Comparison of ENCODE assay signal across 8 cellular contexts in genomic region chr19:53867225-53868090, GRCh38.
DNase-seq lines count a peak whose midpoint lies in the region; ATAC-seq and TF ChIP-seq lines count a peak whose summit lies in the region.

TSS of gene MYADM (plus strand) at chr19:53867883. CDS start at chr19:53873530, 5,647 bp downstream.

- no peaks in the 10 kb centered on the region for H4K20me1 ChIP-seq in MM.1S (ENCODE audit: insufficient read depth, low read length)

- H3K27me3 ChIP-seq in MM.1S (replicated peaks; ENCODE audit: insufficient read depth, low read length), result 0 out of 2 replicates have a peak, but pooled peaks cover 5% of the 10 kb centered on the region

- no peaks in the 10 kb centered on the region for H3F3A ChIP-seq in MM.1S (ENCODE audit: insufficient read depth, low read length)

- H2AFZ ChIP-seq in MM.1S (ENCODE audit: low read length), result no peak within 1 kb of the TSS

- no peaks in the 10 kb centered on the region for H3K36me3 ChIP-seq in MM.1S (replicated peaks; ENCODE audit: insufficient read depth, low read length)

- H3K27ac ChIP-seq in coronary artery (peak within 1 kb of the TSS; percentile 98 to 99), MM.1S (ENCODE audit: low read length) (no peak within 1 kb of the TSS)

- H3K4me3 ChIP-seq in coronary artery (peak within 1 kb of the TSS; percentile 96), MM.1S (ENCODE audit: low read length) (no peak within 1 kb of the TSS)

- peak; percentile 99 for DNase-seq in NCI-H226
- DNase-seq in activated CD4-positive, alpha-beta T cell treated with anti-CD3 and anti-CD28 coated beads, Interleukin-2, amount 50 U/mL, for 1 hour, result peak; percentile 100
- peak; percentile 100 for DNase-seq in coronary artery (ENCODE audit: low spot score)
- peak; percentile 99 for DNase-seq in kidney tubule cell (ENCODE audit: low spot score)
- DNase-seq in stimulated activated CD4-positive, alpha-beta T cell treated with anti-CD3 and anti-CD28 coated beads, Interleukin-15, amount 100 ng/mL, for 48 hours (ENCODE audit: low read depth in 2 of 2), result peak; percentile 97 to 99
- no peak for DNase-seq in MM.1S

- no peak within 1 kb of the TSS for H3K4me2 ChIP-seq in MM.1S (ENCODE audit: low read depth, low read length)

- H3K9me2 ChIP-seq in MM.1S (replicated peaks; ENCODE audit: insufficient read depth, low read length), result no peaks in the 10 kb centered on the region

- H3K79me2 ChIP-seq in MM.1S (ENCODE audit: low read length), result no peaks in the 10 kb centered on the region

- H3K9me3 ChIP-seq in MM.1S (replicated peaks; ENCODE audit: insufficient read depth, low read length), result no peaks in the 10 kb centered on the region

- no peak for TF ChIP-seq CTCF in coronary artery (IDR thresholded peaks at IDR 0.05)
- TF ChIP-seq CTCF in MM.1S (IDR thresholded peaks at IDR 0.05; ENCODE audit: low read length), result no peak

- ATAC-seq in GM18505 (IDR thresholded peaks at IDR 0.05; ENCODE audit: unreplicated experiment) (peak; percentile 58), HG02884 (IDR thresholded peaks at IDR 0.05; ENCODE audit: unreplicated experiment) (peak; percentile 65)

- no peaks in the 10 kb centered on the region for H3K4me1 ChIP-seq in MM.1S (ENCODE audit: low read length)

- H3K9ac ChIP-seq in MM.1S (ENCODE audit: low read length), result no peak within 1 kb of the TSS

- TF ChIP-seq POLR2A in GM18505 (IDR thresholded peaks at IDR 0.05; ENCODE audit: borderline replicate concordance, extremely low read depth, insufficient read depth, insufficient read length), result peak; percentile 71
